In the genomic region with DNA sequence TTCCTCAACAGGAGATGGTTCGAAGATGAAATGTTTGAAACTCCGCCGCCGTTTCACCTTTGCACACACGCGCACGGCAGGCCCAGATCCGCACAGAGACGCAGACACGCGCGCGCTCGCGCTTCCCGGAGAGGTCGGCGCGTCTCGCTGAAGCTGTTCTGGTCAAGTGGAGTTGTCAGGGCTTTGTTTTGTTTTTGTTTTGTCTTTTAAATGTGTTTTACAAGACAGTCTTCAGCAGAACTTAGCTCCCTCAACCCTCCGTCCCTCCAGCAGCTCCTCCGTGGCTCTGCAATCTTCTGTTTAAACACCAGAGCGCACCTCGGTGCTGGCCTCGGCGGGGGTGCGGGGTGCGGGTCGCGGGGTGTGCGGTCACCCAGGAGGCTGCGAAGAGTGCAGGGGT, we compare ENCODE assay signal across 11 cellular contexts. TPM values are rescaled to one million over a fixed set of nuclear protein-coding genes. Genes with fewer than 3 reads are reported as not detected.
DNase-seq lines count a peak whose midpoint lies in the region; ATAC-seq and TF ChIP-seq lines count a peak whose summit lies in the region.
"Had no signal": no experiment of that assay in that cellular context is flagged by ENCODE, and none has a peak within 500 bp of the region (broad histone marks: within the 10 kb centered on the region; RNA-seq: fewer than 3 reads in every experiment).

No MANE protein-coding gene starts in this region.

- H3K27me3 Mint-ChIP-seq in T-helper 2 cell treated with Interferon-gamma antibody and Interleukin-4, amounts not matched to agents 5 μg/mL and 100 μg/mL, for 36 hours (ENCODE audit: low read depth), result peaks cover 55% of the 10 kb centered on the region

- H4K20me1 ChIP-seq in mammary epithelial cell (ENCODE audit: insufficient read depth, low read length), result no peaks in the 10 kb centered on the region

- H3K27me3 ChIP-seq in mammary epithelial cell (ENCODE audit: insufficient read depth, low read length), result no peaks in the 10 kb centered on the region
- peaks cover 57 to 87% of the 10 kb centered on the region in 2 donors for H3K27me3 ChIP-seq in left lung
- peaks cover 0 to 32% (median 18%) of the 10 kb centered on the region in 5 donors for H3K27me3 ChIP-seq in subcutaneous abdominal adipose tissue (ENCODE audit: control insufficient read depth in 5 of 5, insufficient read depth in 4 of 5, low read length in 5 of 5)

- in situ Hi-C loops in mammary epithelial cell (cut with MboI; ENCODE audit: low sequenced_read_pairs in 2 of 2), result loop anchor here in 1 of 2 donors (25.0 kb wide), 1 partner anchor 556 kb away; no protein-coding TSS in a partner anchor

- H3K4me1 ChIP-seq in mammary epithelial cell (ENCODE audit: insufficient read depth, low read length) (peaks cover 59% of the 10 kb centered on the region), left lung (peaks cover 0 to 6% of the 10 kb centered on the region in 2 donors), subcutaneous abdominal adipose tissue (ENCODE audit: control insufficient read depth in 5 of 5, insufficient read depth in 5 of 5, low read length in 5 of 5) (peaks cover 0 to 49% (median 40%) of the 10 kb centered on the region in 5 donors)

- DNase-seq in T-helper 2 cell treated with Interferon-gamma antibody and Interleukin-4, amounts not matched to agents 5 μg/mL and 100 μg/mL, for 36 hours (ENCODE audit: low spot score), result no peak
- DNase-seq in T-helper 2 cell (no peak), mammary epithelial cell (no peak), left lung (no peak)

- H3K4me2 ChIP-seq in mammary epithelial cell (ENCODE audit: insufficient read depth, low read depth, low read length), result peak overlapping the region; percentile 82

- no peaks in the 10 kb centered on the region for H3K9me3 Mint-ChIP-seq in T-helper 2 cell treated with Interferon-gamma antibody and Interleukin-4, amounts not matched to agents 5 μg/mL and 100 μg/mL, for 36 hours
- H3K9me3 Mint-ChIP-seq: dendritic cell treated with granulocyte-macrophage colony-stimulating factor and Interleukin-4, amounts not matched to agents 40 ng/mL and 50 ng/mL, for 4 days had no signal

- H3K27ac ChIP-seq in mammary epithelial cell (ENCODE audit: insufficient read depth, low read depth, low read length) (no peak overlapping the region), left lung (peak overlapping the region; percentile 68 to 88), subcutaneous abdominal adipose tissue (ENCODE audit: low read depth, low read length) (peak overlapping the region; percentile 23)

- H3K9me3 ChIP-seq in mammary epithelial cell (replicated peaks; ENCODE audit: insufficient read depth, low read length), result peaks cover 10% of the 10 kb centered on the region
- no peaks in the 10 kb centered on the region for H3K9me3 ChIP-seq in left lung
- H3K9me3 ChIP-seq in subcutaneous abdominal adipose tissue (ENCODE audit: control insufficient read depth in 5 of 5, low read length in 5 of 5), result no peaks in the 10 kb centered on the region

- peak; percentile 4 for ATAC-seq in left lung
- ATAC-seq in HG02884 (IDR thresholded peaks at IDR 0.05; ENCODE audit: unreplicated experiment), result no peak
- no peak for ATAC-seq in HG02610 (IDR thresholded peaks at IDR 0.05; ENCODE audit: unreplicated experiment)
- no peak for ATAC-seq in GM18498 (IDR thresholded peaks at IDR 0.05; ENCODE audit: unreplicated experiment)

- no peaks in the 10 kb centered on the region for H3K36me3 ChIP-seq in mammary epithelial cell (ENCODE audit: insufficient read depth, low read length)
- no peaks in the 10 kb centered on the region for H3K36me3 ChIP-seq in left lung
- H3K36me3 ChIP-seq in subcutaneous abdominal adipose tissue (ENCODE audit: control insufficient read depth in 5 of 5, insufficient read depth in 5 of 5, low read length in 5 of 5), result no peaks in the 10 kb centered on the region

- H2AFZ ChIP-seq in mammary epithelial cell (ENCODE audit: low read depth, low read length), result peak overlapping the region; percentile 72

- no peaks in the 10 kb centered on the region for H3K36me3 Mint-ChIP-seq in T-helper 2 cell treated with Interferon-gamma antibody and Interleukin-4, amounts not matched to agents 5 μg/mL and 100 μg/mL, for 36 hours (ENCODE audit: low read depth)

- H3K9ac ChIP-seq in mammary epithelial cell (ENCODE audit: insufficient read depth, low read length), result no peak overlapping the region
- no peak overlapping the region for H3K9ac ChIP-seq in subcutaneous abdominal adipose tissue (ENCODE audit: low read length in 5 of 5)

- peaks cover 2% of the 10 kb centered on the region for H3K4me1 Mint-ChIP-seq in T-helper 2 cell treated with Interferon-gamma antibody and Interleukin-4, amounts not matched to agents 5 μg/mL and 100 μg/mL, for 36 hours (ENCODE audit: low read depth)

- intact Hi-C loops in mammary epithelial cell (cut with micrococcal nuclease) (no loop called here), left lung (cut with DNase I) (no loop called here)

- H3K27ac Mint-ChIP-seq in T-helper 2 cell treated with Interferon-gamma antibody and Interleukin-4, amounts not matched to agents 5 μg/mL and 100 μg/mL, for 36 hours, result peak overlapping the region; percentile 55
- H3K27ac Mint-ChIP-seq: dendritic cell treated with granulocyte-macrophage colony-stimulating factor and Interleukin-4, amounts not matched to agents 40 ng/mL and 50 ng/mL, for 4 days had no signal

- H3K79me2 ChIP-seq in mammary epithelial cell (ENCODE audit: insufficient read depth, low read length), result peaks cover 26% of the 10 kb centered on the region

- 47% methylated on average over 13 of the region's 32 CpGs for WGBS in mammary epithelial cell (ENCODE audit: low coverage, missing lambda C conversion rate)

- TF ChIP-seq CTCF in mammary epithelial cell (conservative IDR thresholded peaks at IDR 0.05 in 1 of 2, IDR thresholded peaks at IDR 0.05 in 1 of 2; ENCODE audit: extremely low read depth in 1 of 2, insufficient read depth in 1 of 2, low read depth in 1 of 2, low read length in 2 of 2), result no peak
- no peak for TF ChIP-seq CTCF in left lung (IDR thresholded peaks at IDR 0.05)

- CTCF ChIA-PET in mammary epithelial cell (lab: Charles Lee; ENCODE audit: low non-redundant PET), result no interaction called here

- dilution Hi-C loops in mammary epithelial cell (cut with HindIII; ENCODE audit: low sequenced_read_pairs), result no loop called here

- H3K4me3 ChIP-seq in mammary epithelial cell (replicated peaks in 1 of 3; ENCODE audit: insufficient read depth in 1 of 3, low read depth in 2 of 3, low read length in 3 of 3) (no peak overlapping the region), left lung (peak overlapping the region; percentile 22 to 36), subcutaneous abdominal adipose tissue (ENCODE audit: low read depth in 1 of 5, low read length in 5 of 5) (peak overlapping the region; percentile 59 to 75 (median 70))

- no TSS peak for BruUV-seq in mammary epithelial cell (replicated peaks; lab: Mats Ljungman, UMichigan)

- H3K4me3 Mint-ChIP-seq in T-helper 2 cell treated with Interferon-gamma antibody and Interleukin-4, amounts not matched to agents 5 μg/mL and 100 μg/mL, for 36 hours, result peak overlapping the region; percentile 9

RNA-seq across cellular contexts. Expression of gene IRX2, which starts 5.3 kb away (rescaled TPM):
- total RNA-seq in mammary epithelial cell (10 to 100 TPM; 41.5 to 69.0 TPM), left lung (10 to 100 TPM; 32.4 to 60.6 TPM)
- 18.4 TPM for polyA plus RNA-seq in mammary epithelial cell
- 4.8 TPM for polyA minus RNA-seq in mammary epithelial cell
- total RNA-seq: A673; activated CD8-positive, alpha-beta memory T cell treated with anti-CD3 and anti-CD28 coated beads for 36 hours had no signal

Comparison
In these comparisons a context has a peak if more than half of its experiments do, and no peak if none do; other contexts are left out.
1. H3K4me3 ChIP-seq: peak in left lung (2 of 2) and subcutaneous abdominal adipose tissue (5 of 5); none in mammary epithelial cell (0 of 3).